In the genomic region with DNA sequence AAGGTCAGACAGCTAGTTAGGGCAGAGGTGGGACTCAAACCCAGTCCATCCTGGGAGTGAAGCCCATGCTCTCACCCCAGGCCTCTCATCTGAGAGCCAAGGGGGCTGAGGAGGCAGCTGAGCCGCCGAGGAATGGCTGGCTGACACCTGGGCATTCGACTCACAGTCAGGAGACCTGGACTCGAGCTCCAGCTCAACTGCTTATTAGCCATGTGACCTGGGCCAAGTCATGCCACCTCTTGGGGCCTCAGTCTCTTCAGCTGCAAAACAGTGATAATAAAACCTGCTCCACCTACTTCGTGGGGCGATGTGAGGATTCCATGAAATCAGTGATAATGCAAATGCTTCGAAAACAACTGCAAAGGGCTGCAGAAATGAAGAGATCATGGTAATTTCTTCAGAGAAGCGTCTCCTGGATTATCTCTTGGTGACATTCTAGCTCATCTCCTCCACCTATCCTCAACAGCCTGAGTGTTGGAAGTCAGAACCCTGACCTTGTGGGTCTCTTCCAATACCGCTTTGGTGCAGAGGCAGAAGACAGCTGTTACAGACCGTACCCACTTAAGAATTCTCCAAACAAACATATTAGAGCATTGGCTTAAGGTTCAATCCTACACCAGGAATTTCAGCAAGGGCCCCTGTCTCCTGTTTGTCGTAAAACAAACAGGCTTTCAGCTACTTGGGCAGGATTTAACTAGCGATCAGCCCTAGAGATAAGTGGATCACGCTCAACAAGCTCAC, we compare ENCODE assay signal across 16 cellular contexts.
DNase-seq lines count a peak whose midpoint lies in the region; ATAC-seq and TF ChIP-seq lines count a peak whose summit lies in the region.
"Had no signal": no experiment of that assay in that cellular context is flagged by ENCODE, and none has a peak within 500 bp of the region (broad histone marks: within the 10 kb centered on the region; RNA-seq: fewer than 3 reads in every experiment).

No MANE protein-coding gene starts in this region.

- no peak for TF ChIP-seq CTCF in natural killer cell (IDR thresholded peaks at IDR 0.05)
- TF ChIP-seq CTCF in PC-9 (conservative IDR thresholded peaks at IDR 0.05), result no peak

- no peaks in the 10 kb centered on the region for H3K27me3 Mint-ChIP-seq in natural killer cell treated with Interleukin-12 subunit alpha and Interleukin-12 subunit beta and Interleukin-15 and Interleukin-18, amount 100 ng/mL, for 72 hours
- peaks cover 0 to 1% of the 10 kb centered on the region in 2 donors for H3K27me3 Mint-ChIP-seq in natural killer cell (ENCODE audit: low read depth in 2 of 2)
- H3K27me3 Mint-ChIP-seq in immature natural killer cell (ENCODE audit: low read depth in 3 of 3), result peaks cover 2 to 15% (median 4%) of the 10 kb centered on the region in 3 donors
- H3K27me3 Mint-ChIP-seq: stimulated activated memory B cell treated with anti-CD40 and anti-IgM and Interleukin-4, amounts not matched to agents 10 μg/mL and 1 μg/mL and 100 μg/mL, for 72 hours had no signal

- H3K9me2 ChIP-seq in PC-9 (ENCODE audit: insufficient read depth), result no peaks in the 10 kb centered on the region

- no peaks in the 10 kb centered on the region for H3K9me3 ChIP-seq in PC-9 (ENCODE audit: insufficient read depth, low read depth)
- H3K9me3 ChIP-seq: ascending aorta, heart right ventricle, lower lobe of right lung, ovary had no signal

- peaks cover 22 to 29% of the 10 kb centered on the region in 2 donors for H3K4me1 Mint-ChIP-seq in natural killer cell treated with Interleukin-12 subunit alpha and Interleukin-12 subunit beta and Interleukin-15 and Interleukin-18, amount 100 ng/mL, for 72 hours (ENCODE audit: low read depth in 2 of 2)
- H3K4me1 Mint-ChIP-seq in natural killer cell (peaks cover 4 to 10% of the 10 kb centered on the region in 2 donors), immature natural killer cell (peaks cover 6 to 11% of the 10 kb centered on the region in 2 donors)

- DNase-seq in natural killer cell treated with Interleukin-12 subunit alpha and Interleukin-12 subunit beta and Interleukin-15 and Interleukin-18, amount 100 ng/mL, for 72 hours (ENCODE audit: low spot score), result no peak
- no peak for DNase-seq in natural killer cell
- no peak for DNase-seq in PC-9
- no peak for DNase-seq in left lobe of liver (ENCODE audit: low spot score)
- DNase-seq in A172 (ENCODE audit: low spot score), result no peak
- no peak for DNase-seq in immature natural killer cell
- DNase-seq in head of caudate nucleus, result no peak
- DNase-seq: heart right ventricle, lower lobe of right lung, NCI-H146, T-helper 9 cell had no signal

- CTCF ChIA-PET in PC-9 (lab: Charles Lee), result no interaction called here

- peak overlapping the region; percentile 61 to 72 for H3K27ac Mint-ChIP-seq in natural killer cell treated with Interleukin-12 subunit alpha and Interleukin-12 subunit beta and Interleukin-15 and Interleukin-18, amount 100 ng/mL, for 72 hours
- no peak overlapping the region for H3K27ac Mint-ChIP-seq in natural killer cell
- no peak overlapping the region for H3K27ac Mint-ChIP-seq in immature natural killer cell
- H3K27ac Mint-ChIP-seq: CD4-positive, CD25-positive, alpha-beta regulatory T cell; stimulated activated memory B cell treated with anti-CD40 and anti-IgM and Interleukin-4, amounts not matched to agents 10 μg/mL and 1 μg/mL and 100 μg/mL, for 72 hours had no signal

- no TSS peak for BruUV-seq in PC-9 (replicated peaks; lab: Mats Ljungman, UMichigan)

- no peak overlapping the region for H3K4me3 ChIP-seq in PC-9
- H3K4me3 ChIP-seq: ascending aorta, heart right ventricle, lower lobe of right lung, ovary had no signal

- POLR2A ChIA-PET in PC-9 (lab: Charles Lee; ENCODE audit: unreplicated experiment), result interaction anchor here (0.6 kb wide), 1 partner anchor 17 kb away, joined by 3 read pairs; no protein-coding TSS in a partner anchor

- peak overlapping the region; percentile 15; the same call in 1 of the 2 replicates for H3K27ac ChIP-seq in PC-9
- H3K27ac ChIP-seq: ascending aorta, heart right ventricle, lower lobe of right lung had no signal

- peaks cover 2% of the 10 kb centered on the region for H3K9me3 Mint-ChIP-seq in natural killer cell treated with Interleukin-12 subunit alpha and Interleukin-12 subunit beta and Interleukin-15 and Interleukin-18, amount 100 ng/mL, for 72 hours
- H3K9me3 Mint-ChIP-seq in natural killer cell, result no peaks in the 10 kb centered on the region
- peaks cover 0 to 2% (median 0%) of the 10 kb centered on the region in 6 donors for H3K9me3 Mint-ChIP-seq in immature natural killer cell
- H3K9me3 Mint-ChIP-seq: CD4-positive, CD25-positive, alpha-beta regulatory T cell; stimulated activated memory B cell treated with anti-CD40 and anti-IgM and Interleukin-4, amounts not matched to agents 10 μg/mL and 1 μg/mL and 100 μg/mL, for 72 hours had no signal

- H2AFZ ChIP-seq in PC-9, result no peak overlapping the region

- peak overlapping the region; percentile 39 for H3K4me2 ChIP-seq in PC-9

- no peaks in the 10 kb centered on the region for H3K36me3 ChIP-seq in PC-9 (ENCODE audit: low read depth)
- H3K36me3 ChIP-seq: ascending aorta, heart right ventricle, lower lobe of right lung, ovary had no signal

- no peaks in the 10 kb centered on the region for H4K20me1 ChIP-seq in PC-9 (ENCODE audit: insufficient read depth)

- no peaks in the 10 kb centered on the region for H3K27me3 ChIP-seq in PC-9 (ENCODE audit: insufficient read depth, low read depth)
- H3K27me3 ChIP-seq: ascending aorta, heart right ventricle, ovary had no signal

- no peaks in the 10 kb centered on the region for H3K79me2 ChIP-seq in PC-9 (ENCODE audit: low read depth)

- intact Hi-C loops in natural killer cell (cut with micrococcal nuclease) (no loop called here), PC-9 (cut with micrococcal nuclease; ENCODE audit: unreplicated experiment) (no loop called here), head of caudate nucleus (cut with DNase I) (no loop called here)

- H3F3A ChIP-seq in PC-9 (ENCODE audit: insufficient read depth, low read depth), result peaks cover 24% of the 10 kb centered on the region

- ATAC-seq in natural killer cell treated with Interleukin-12 subunit alpha and Interleukin-12 subunit beta and Interleukin-15 and Interleukin-18, amount 100 ng/mL, for 72 hours, result no peak
- ATAC-seq in natural killer cell (no peak), left lobe of liver (peak; percentile 37), HG03175 (IDR thresholded peaks at IDR 0.05; ENCODE audit: unreplicated experiment) (no peak)

- H3K4me3 Mint-ChIP-seq in natural killer cell treated with Interleukin-12 subunit alpha and Interleukin-12 subunit beta and Interleukin-15 and Interleukin-18, amount 100 ng/mL, for 72 hours, result peak overlapping the region; percentile 73
- H3K4me3 Mint-ChIP-seq in natural killer cell (no peak overlapping the region), immature natural killer cell (no peak overlapping the region)
- H3K4me3 Mint-ChIP-seq: stimulated activated memory B cell treated with anti-CD40 and anti-IgM and Interleukin-4, amounts not matched to agents 10 μg/mL and 1 μg/mL and 100 μg/mL, for 72 hours had no signal

- peaks cover 4% of the 10 kb centered on the region for H3K36me3 Mint-ChIP-seq in natural killer cell treated with Interleukin-12 subunit alpha and Interleukin-12 subunit beta and Interleukin-15 and Interleukin-18, amount 100 ng/mL, for 72 hours
- H3K36me3 Mint-ChIP-seq in natural killer cell (no peaks in the 10 kb centered on the region), immature natural killer cell (no peaks in the 10 kb centered on the region)
- H3K36me3 Mint-ChIP-seq: CD4-positive, CD25-positive, alpha-beta regulatory T cell; stimulated activated memory B cell treated with anti-CD40 and anti-IgM and Interleukin-4, amounts not matched to agents 10 μg/mL and 1 μg/mL and 100 μg/mL, for 72 hours had no signal

- peaks cover 36% of the 10 kb centered on the region for H3K4me1 ChIP-seq in PC-9 (replicated peaks; ENCODE audit: insufficient read depth)
- H3K4me1 ChIP-seq: ascending aorta had no signal

Comparison
In these comparisons a context has a peak if more than half of its experiments do, and no peak if none do; other contexts are left out.
1. H3K27ac Mint-ChIP-seq: peak in natural killer cell treated with Interleukin-12 subunit alpha and Interleukin-12 subunit beta and Interleukin-15 and Interleukin-18, amount 100 ng/mL, for 72 hours (2 of 2); none in natural killer cell (0 of 2) and immature natural killer cell (0 of 6).